Comparison of ENCODE assay signal across 8 cellular contexts in genomic region chr18:62716679-62717058, GRCh38. TPM values are rescaled to one million over a fixed set of nuclear protein-coding genes. Genes with fewer than 3 reads are reported as not detected.
A peak's percentile ranks its signal among the peaks of the same experiment; 100 is the strongest.
DNase-seq lines count a peak whose midpoint lies in the region; ATAC-seq and TF ChIP-seq lines count a peak whose summit lies in the region.

No MANE protein-coding gene starts in this region.

- H3K4me3 ChIP-seq in choroid plexus epithelial cell (ENCODE audit: low read depth, low read length): peak overlapping the region; percentile 83

- peak; percentile 36 for TF ChIP-seq CTCF in choroid plexus epithelial cell (conservative IDR thresholded peaks at IDR 0.05; ENCODE audit: low read depth, low read length)

- DNase-seq in NCI-H2196 (lab: John Stamatoyannopoulos, UW; ENCODE audit: unreplicated experiment) (peak; percentile 40), NCI-H2196 treated with DMSO at 0.1 percent for 48 hours (lab: John Stamatoyannopoulos, UW; ENCODE audit: unreplicated experiment) (no peak), T-helper 22 cell (ENCODE audit: low read depth) (peak; percentile 28), choroid plexus epithelial cell (ENCODE audit: low read depth) (peak; percentile 35), left colon (peak; percentile 56 to 77), NCI-H1694 (lab: John Stamatoyannopoulos, UW) (no peak)
- DNase-seq in stimulated activated CD8-positive, alpha-beta memory T cell treated with anti-CD3 and anti-CD28 coated beads, Interleukin-12 subunit alpha, Interleukin-12 subunit beta, amount 100 ng/mL, for 1 hour (ENCODE audit: low read depth): peak; percentile 25

- intact Hi-C loops in left colon (cut with DNase I, micrococcal nuclease): loop anchor here in 1 of 2 donors (10.0 kb wide), 1 partner anchor 132 kb away; no protein-coding TSS in a partner anchor

- ATAC-seq in HG03439 (IDR thresholded peaks at IDR 0.05; ENCODE audit: unreplicated experiment): peak; percentile 27
- ATAC-seq in left colon: peak; percentile 27

RNA-seq across cellular contexts. Expression of gene PHLPP1, which starts 1.3 kb away (rescaled TPM):
- total RNA-seq in left colon: 10 to 100 TPM; 21.4 to 22.9 TPM

Comparison
In these comparisons a context has a peak if more than half of its experiments do, and no peak if none do; other contexts are left out.
1. DNase-seq: peak in NCI-H2196 (single experiment), T-helper 22 cell (single experiment), choroid plexus epithelial cell (single experiment), left colon (2 of 2) and stimulated activated CD8-positive, alpha-beta memory T cell treated with anti-CD3 and anti-CD28 coated beads, Interleukin-12 subunit alpha, Interleukin-12 subunit beta, amount 100 ng/mL, for 1 hour (single experiment); none in NCI-H2196 treated with DMSO at 0.1 percent for 48 hours (single experiment) and NCI-H1694 (single experiment).